Comparison of ENCODE assay signal across 13 cellular contexts in the genomic region with DNA sequence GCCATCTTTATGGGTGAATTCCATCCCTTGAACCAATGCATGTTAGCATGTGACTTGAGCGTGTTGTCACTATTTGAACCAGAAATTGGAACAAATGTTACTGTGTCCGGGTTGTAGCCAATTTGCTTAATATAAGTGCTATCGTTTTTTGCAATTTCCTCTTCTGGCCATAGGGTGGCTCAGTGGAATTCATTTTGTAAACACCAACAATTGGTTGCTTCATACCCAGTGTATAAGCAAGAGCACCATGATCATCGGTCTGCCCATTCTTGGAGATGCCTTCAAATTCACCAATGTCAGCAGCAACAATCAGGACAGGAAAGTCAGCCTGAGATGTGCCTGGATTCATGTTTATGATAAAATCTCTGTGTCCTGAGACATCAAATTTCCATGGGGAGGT. TPM values are rescaled to one million over a fixed set of nuclear protein-coding genes. Genes with fewer than 3 reads are reported as not detected.
A peak's percentile ranks its signal among the peaks of the same experiment; 100 is the strongest.
DNase-seq lines count a peak whose midpoint lies in the region; ATAC-seq and TF ChIP-seq lines count a peak whose summit lies in the region.
"Had no signal": no experiment of that assay in that cellular context is flagged by ENCODE, and none has a peak within 500 bp of the region (broad histone marks: within the 10 kb centered on the region; RNA-seq: fewer than 3 reads in every experiment).

No MANE protein-coding gene starts in this region.

- no peak for DNase-seq in PC-3
- peak; percentile 17 for DNase-seq in fibroblast of villous mesenchyme (ENCODE audit: low read depth)
- no peak for DNase-seq in ACHN
- DNase-seq in GF-D8 (lab: John Stamatoyannopoulos, UW), result no peak
- DNase-seq: activated effector memory CD4-positive, alpha-beta T cell treated with Interleukin-2 at 50 U/mL for 16 hours; COR-L47; NCI-H1105; spleen; testis had no signal

- in situ Hi-C loops in ACHN (cut with HindIII; ENCODE audit: low pct_ligation_motif_present, low pct_unique_long_range_greater_than_20kb, low sequenced_read_pairs), result no loop called here

- 0 out of 2 replicates have a peak overlapping the region, but pooled peaks have one; percentile 12 for H2AFZ ChIP-seq in PC-3 (ENCODE audit: low read length)
- H2AFZ ChIP-seq: neural progenitor cell had no signal

- peaks cover 7% of the 10 kb centered on the region for H3K4me1 ChIP-seq in PC-3 (ENCODE audit: insufficient read depth, low read length)
- H3K4me1 ChIP-seq: neural progenitor cell, testis had no signal

- H3K9me2 ChIP-seq in PC-3 (replicated peaks; ENCODE audit: low read length), result no peaks in the 10 kb centered on the region

- no peaks in the 10 kb centered on the region for H3K9me3 ChIP-seq in PC-3 (ENCODE audit: low read length)
- H3K9me3 ChIP-seq: spleen, testis had no signal

- POLR2A ChIA-PET in PC-3 (lab: Charles Lee; ENCODE audit: unreplicated experiment), result no interaction called here

- H3K36me3 ChIP-seq in PC-3 (ENCODE audit: low read depth, low read length), result no peaks in the 10 kb centered on the region
- H3K36me3 ChIP-seq: neural progenitor cell, spleen had no signal

- no peak overlapping the region for H3K9ac ChIP-seq in PC-3 (ENCODE audit: low read length)
- H3K9ac ChIP-seq: neural progenitor cell had no signal

- intact Hi-C loops in PC-3 (cut with micrococcal nuclease), result no loop called here

- ATAC-seq in HG03159 (IDR thresholded peaks at IDR 0.05; ENCODE audit: unreplicated experiment) (peak; percentile 30), PC-3 (no peak), GM19395 (IDR thresholded peaks at IDR 0.05; ENCODE audit: unreplicated experiment) (no peak)

- no peak overlapping the region for H3K4me2 ChIP-seq in PC-3 (ENCODE audit: low read length)
- H3K4me2 ChIP-seq: neural progenitor cell had no signal

- no peak overlapping the region for H3K27ac ChIP-seq in PC-3 (ENCODE audit: low read length)
- H3K27ac ChIP-seq: neural progenitor cell, spleen, testis had no signal

- H3F3A ChIP-seq in PC-3 (ENCODE audit: low read length, unreplicated experiment), result no peaks in the 10 kb centered on the region

- no TSS peak for BruUV-seq in PC-3 (replicated peaks; lab: Mats Ljungman, UMichigan)

- no peaks in the 10 kb centered on the region for H3K27me3 ChIP-seq in PC-3 (ENCODE audit: low read length)
- H3K27me3 ChIP-seq: neural progenitor cell, spleen, testis had no signal

- TF ChIP-seq CTCF in GM12875 (IDR thresholded peaks at IDR 0.05; ENCODE audit: borderline replicate concordance, insufficient read depth, low read depth, low read length), result peak; percentile 15; the same call in 1 of the 2 replicates
- TF ChIP-seq CTCF in PC-3 (conservative IDR thresholded peaks at IDR 0.05; ENCODE audit: low read depth, low read length), result peak; percentile 37
- TF ChIP-seq CTCF in fibroblast of villous mesenchyme (IDR thresholded peaks at IDR 0.05; ENCODE audit: insufficient read depth, low read depth, low read length), result peak; percentile 30

- CTCF ChIA-PET in PC-3 (lab: Charles Lee), result no interaction called here

- no peaks in the 10 kb centered on the region for H4K20me1 ChIP-seq in PC-3 (ENCODE audit: low read length)

- H3K79me2 ChIP-seq in PC-3 (ENCODE audit: low read length), result no peaks in the 10 kb centered on the region; the same call in 1 of the 2 replicates

- no peak overlapping the region for H3K4me3 ChIP-seq in GM12875 (ENCODE audit: low read depth, low read length)
- no peak overlapping the region for H3K4me3 ChIP-seq in PC-3 (ENCODE audit: low read length)
- H3K4me3 ChIP-seq in fibroblast of villous mesenchyme (ENCODE audit: low read depth, low read length), result no peak overlapping the region
- H3K4me3 ChIP-seq: neural progenitor cell, spleen, testis had no signal

RNA-seq across cellular contexts. Expression of gene NEDD1, which starts 5.0 kb away (rescaled TPM):
- total RNA-seq in PC-3 (2014; rRNA removed), result 28.6 and 43.4 TPM in 2 replicates
- total RNA-seq in fibroblast of villous mesenchyme, result 28.0 and 46.2 TPM in 2 replicates
